8 cellular contexts compared by ENCODE assay signal in genomic region chr4:52713456-52713937, GRCh38. TPM values are rescaled to one million over a fixed set of nuclear protein-coding genes. Genes with fewer than 3 reads are reported as not detected.
A peak's percentile ranks its signal among the peaks of the same experiment; 100 is the strongest.
DNase-seq lines count a peak whose midpoint lies in the region; ATAC-seq, FAIRE-seq and TF ChIP-seq lines count a peak whose summit lies in the region.

No MANE protein-coding gene starts in this region.

- no peaks in the 10 kb centered on the region for H4K20me1 ChIP-seq in DOHH2 (ENCODE audit: control insufficient read depth, insufficient read depth, low read depth, low read length)
- peaks cover 0 to 5% of the 10 kb centered on the region in 2 experiments for H4K20me1 ChIP-seq in H1 (replicated peaks in 1 of 2; ENCODE audit: control insufficient read depth in 1 of 2, insufficient read depth in 2 of 2, low read length in 2 of 2)

- H2BK5ac ChIP-seq in H1 (ENCODE audit: low read depth, low read length) (peak overlapping the region; percentile 69; the same call in 1 of the 2 replicates), neuronal stem cell (ENCODE audit: low read length) (no peak overlapping the region)

- H3K27ac ChIP-seq in DOHH2 (ENCODE audit: low read depth, low read length), result peak overlapping the region; percentile 90
- peak overlapping the region; percentile 94; the same call in 1 of the 2 replicates for H3K27ac ChIP-seq in H1 (ENCODE audit: low read depth, low read length)
- H3K27ac ChIP-seq in neuronal stem cell (replicated peaks; ENCODE audit: low read length), result no peak overlapping the region

- WGBS in H1 (ENCODE audit: extremely low coverage in 1 of 2, insufficient coverage in 1 of 2, insufficient read length in 1 of 2, insufficient replicate concordance in 2 of 2, low coverage in 1 of 2, low lambda C conversion rate in 2 of 2, missing lambda C conversion rate in 1 of 2), 2 experiments, result 32% methylated on average over 12 of the region's 12 CpGs; no CpG with 5 or more reads in 1 of the 2 experiments
- WGBS in neuronal stem cell (ENCODE audit: extremely low coverage in 2 of 2, insufficient read length in 2 of 2, insufficient replicate concordance in 1 of 2), 2 donors, result no CpG with 5 or more reads among the region's 12 CpGs

- H3K79me1 ChIP-seq in H1 (ENCODE audit: low read depth, low read length) (peaks cover 5% of the 10 kb centered on the region; the same call in 1 of the 2 replicates), neuronal stem cell (ENCODE audit: low read depth, low read length) (peaks cover 6% of the 10 kb centered on the region)

- no peak overlapping the region for H3K14ac ChIP-seq in H1 (ENCODE audit: insufficient read length)
- no peak overlapping the region for H3K14ac ChIP-seq in neuronal stem cell (ENCODE audit: low read length)

- no peak overlapping the region for H2BK20ac ChIP-seq in H1 (ENCODE audit: low read length)

- H2BK120ac ChIP-seq in H1 (replicated peaks; ENCODE audit: low read depth, low read length), result no peak overlapping the region
- no peak overlapping the region for H2BK120ac ChIP-seq in neuronal stem cell (ENCODE audit: low read depth, low read length)

- H3K79me2 ChIP-seq in DOHH2 (ENCODE audit: control insufficient read depth, low read length) (peaks cover 37% of the 10 kb centered on the region), H1 (ENCODE audit: control insufficient read depth in 1 of 2, insufficient read depth in 2 of 2, low read length in 2 of 2) (peaks cover 4 to 29% of the 10 kb centered on the region in 2 experiments; a peak in 3 of 4 replicates)

- peaks cover 54% of the 10 kb centered on the region for H3K36me3 ChIP-seq in DOHH2 (ENCODE audit: control insufficient read depth, low read length)
- H3K36me3 ChIP-seq in NT2/D1 (ENCODE audit: insufficient read depth, insufficient read length, low read length), result peaks cover 45% of the 10 kb centered on the region
- H3K36me3 ChIP-seq in H1 (ENCODE audit: control insufficient read depth in 2 of 4, insufficient read depth in 4 of 4, low read length in 3 of 4), result peaks cover 12 to 51% (median 35%) of the 10 kb centered on the region in 4 experiments
- peaks cover 12 to 50% of the 10 kb centered on the region in 2 donors for H3K36me3 ChIP-seq in neuronal stem cell (replicated peaks in 1 of 2; ENCODE audit: control insufficient read depth in 2 of 2, insufficient read depth in 2 of 2, low read length in 2 of 2)

- no peak overlapping the region; the same call in 1 of the 2 replicates for H2AK5ac ChIP-seq in H1 (ENCODE audit: low read depth, low read length)
- H2AK5ac ChIP-seq in neuronal stem cell (ENCODE audit: low read depth, low read length), result no peak overlapping the region

- H3K4me3 ChIP-seq in DOHH2 (ENCODE audit: low read length) (peak overlapping the region; percentile 92), NT2/D1 (ENCODE audit: insufficient read length, low read depth) (peak overlapping the region; percentile 90), H1 (ENCODE audit: extremely low read depth in 1 of 4, insufficient read depth in 2 of 4, low read depth in 3 of 4, low read length in 4 of 4) (peak overlapping the region; percentile 87 to 96 (median 92)), neuronal stem cell (ENCODE audit: low read length in 2 of 2) (peak overlapping the region; percentile 42 to 86)

- POLR2A ChIA-PET in H1 (lab: Charles Lee; ENCODE audit: partially characterized antibody), result interaction anchor here (0.6 to 3.7 kb wide), 41 partner anchors 8 to 342 kb away, joined by 3 to 99 read pairs (median 5); partner anchors contain the start of genes ERVMER34-1, RASL11B and USP46

- H2BK15ac ChIP-seq in H1 (ENCODE audit: low read length), result no peak overlapping the region
- no peak overlapping the region for H2BK15ac ChIP-seq in neuronal stem cell (ENCODE audit: low read length)

- H4K8ac ChIP-seq in H1 (ENCODE audit: extremely low read depth, insufficient read depth, low read length) (no peak overlapping the region; the same call in 1 of the 2 replicates), neuronal stem cell (ENCODE audit: low read depth, low read length) (no peak overlapping the region)

- H3K56ac ChIP-seq in H1 (replicated peaks; ENCODE audit: insufficient read length, low read depth, low read length), result no peak overlapping the region

- CTCF ChIA-PET in H1 (lab: Charles Lee; ENCODE audit: partially characterized antibody), result interaction anchor here (1.1 to 2.0 kb wide), 5 partner anchors 148 to 342 kb away, joined by 3 to 7 read pairs (median 4); no protein-coding TSS in a partner anchor

- H3K23ac ChIP-seq in H1 (ENCODE audit: insufficient read length) (no peak overlapping the region), neuronal stem cell (ENCODE audit: low read depth, low read length, poor library complexity) (no peak overlapping the region)

- no peak for FAIRE-seq in H1 (lab: Jason Lieb, UNC)

- TF ChIP-seq CTCF in DOHH2 (IDR thresholded peaks at IDR 0.05; ENCODE audit: low read depth, low read length, poor library complexity, severe bottlenecking) (no peak), H1 (IDR thresholded peaks at IDR 0.05; ENCODE audit: control extremely low read depth in 1 of 3, insufficient read depth in 1 of 3, low read depth in 1 of 3, low read length in 3 of 3) (no peak)

- H3K9me3 ChIP-seq in DOHH2 (ENCODE audit: control insufficient read depth, insufficient read depth, low read length), result no peaks in the 10 kb centered on the region
- no peaks in the 10 kb centered on the region for H3K9me3 ChIP-seq in NT2/D1 (ENCODE audit: insufficient read depth, low read length)
- H3K9me3 ChIP-seq in H1 (ENCODE audit: insufficient read depth in 2 of 2, low read depth in 1 of 2, low read length in 1 of 2), result no peaks in the 10 kb centered on the region
- H3K9me3 ChIP-seq in neuronal stem cell (replicated peaks in 1 of 2; ENCODE audit: control insufficient read depth in 2 of 2, insufficient read depth in 1 of 2, low read depth in 1 of 2, low read length in 2 of 2), result peaks cover 0 to 12% of the 10 kb centered on the region in 2 donors

- H3K4me2 ChIP-seq in DOHH2 (ENCODE audit: low read length) (peak overlapping the region; percentile 95), H1 (ENCODE audit: insufficient read depth in 1 of 2, low read depth in 2 of 2, low read length in 2 of 2) (peak overlapping the region; percentile 78 to 92), neuronal stem cell (ENCODE audit: insufficient read depth, low read length, poor library complexity, severe bottlenecking) (peak overlapping the region; percentile 60)

- peak; percentile 11 to 49; a peak in 2 of 3 replicates for TF ChIP-seq POLR2A in H1 (IDR thresholded peaks at IDR 0.05; ENCODE audit: control extremely low read depth in 1 of 2, low read depth in 2 of 2, low read length in 2 of 2)

- TF ChIP-seq RAD21 in H1 (IDR thresholded peaks at IDR 0.05 in 1 of 2, conservative IDR thresholded peaks at IDR 0.05 in 1 of 2; ENCODE audit: low read depth in 2 of 2, low read length in 2 of 2), result no peak

- H2BK12ac ChIP-seq in H1 (ENCODE audit: low read depth, low read length) (no peak overlapping the region), neuronal stem cell (ENCODE audit: low read length) (no peak overlapping the region)

- DNase-seq in NT2/D1 (ENCODE audit: low read depth, low spot score) (no peak), H1 (ENCODE audit: low read depth in 1 of 2, low spot score in 2 of 2) (no peak), neuronal stem cell (ENCODE audit: low spot score) (no peak), NCI-H82 (lab: John Stamatoyannopoulos, UW) (no peak), occipital lobe (lab: John Stamatoyannopoulos, UW) (no peak)

- no peak overlapping the region for H3K18ac ChIP-seq in H1 (ENCODE audit: extremely low read depth, low read length)
- H3K18ac ChIP-seq in neuronal stem cell (ENCODE audit: low read length), result no peak overlapping the region

- no peaks in the 10 kb centered on the region for H3K9me2 ChIP-seq in DOHH2 (replicated peaks; ENCODE audit: control insufficient read depth, low read length)

- H3K9ac ChIP-seq in NT2/D1 (ENCODE audit: insufficient read length, low read depth), result peak overlapping the region; percentile 98
- peak overlapping the region; percentile 45 to 98 (median 73); a peak in 6 of 7 replicates for H3K9ac ChIP-seq in H1 (replicated peaks in 1 of 4; ENCODE audit: extremely low read depth in 1 of 4, low read depth in 3 of 4, low read length in 3 of 4)
- H3K9ac ChIP-seq in neuronal stem cell (ENCODE audit: low read depth, low read length, poor library complexity), result no peak overlapping the region

- TF ChIP-seq EP300 in H1 (IDR thresholded peaks at IDR 0.05; ENCODE audit: borderline replicate concordance in 1 of 2, low read depth in 2 of 2, low read length in 2 of 2), result no peak

- H3K27me3 ChIP-seq in DOHH2 (ENCODE audit: control insufficient read depth, low read length), result no peaks in the 10 kb centered on the region
- H3K27me3 ChIP-seq in NT2/D1 (ENCODE audit: insufficient read depth, insufficient read length), result no peaks in the 10 kb centered on the region
- H3K27me3 ChIP-seq in H1 (replicated peaks in 1 of 4; ENCODE audit: control insufficient read depth in 3 of 4, extremely low read depth in 1 of 4, insufficient read depth in 3 of 4, low read length in 3 of 4), result no peaks in the 10 kb centered on the region
- H3K27me3 ChIP-seq in neuronal stem cell (ENCODE audit: control insufficient read depth in 3 of 3, insufficient read depth in 3 of 3, low read depth in 1 of 3, low read length in 3 of 3), result peaks cover 0 to 15% (median 0%) of the 10 kb centered on the region in 3 experiments

- no peak overlapping the region for H2AFZ ChIP-seq in H1 (ENCODE audit: low read length)
- no peak overlapping the region for H2AFZ ChIP-seq in neuronal stem cell (ENCODE audit: low read length)

- peaks cover 62% of the 10 kb centered on the region for H3F3A ChIP-seq in DOHH2 (ENCODE audit: control insufficient read depth, insufficient read depth)

- no peak for ATAC-seq in GM21529 (IDR thresholded peaks at IDR 0.05; ENCODE audit: unreplicated experiment)
- ATAC-seq in GM21447 (IDR thresholded peaks at IDR 0.05; ENCODE audit: unreplicated experiment), result no peak

- H3K4me1 ChIP-seq in DOHH2 (ENCODE audit: control insufficient read depth, low read length), result peaks cover 66% of the 10 kb centered on the region
- H3K4me1 ChIP-seq in NT2/D1 (ENCODE audit: insufficient read depth, insufficient read length), result peaks cover 3% of the 10 kb centered on the region
- H3K4me1 ChIP-seq in H1 (replicated peaks in 1 of 4; ENCODE audit: control insufficient read depth in 3 of 4, insufficient read depth in 4 of 4, low read length in 3 of 4), result peaks cover 3 to 15% (median 10%) of the 10 kb centered on the region in 4 experiments; a peak in 6 of 7 replicates
- peaks cover 9 to 10% of the 10 kb centered on the region in 2 donors for H3K4me1 ChIP-seq in neuronal stem cell (ENCODE audit: control insufficient read depth in 2 of 2, insufficient read depth in 1 of 2, low read depth in 1 of 2, low read length in 2 of 2)

- peaks cover 17% of the 10 kb centered on the region for H3K23me2 ChIP-seq in H1 (ENCODE audit: low read depth, low read length)

- H4K91ac ChIP-seq in H1 (replicated peaks; ENCODE audit: insufficient read length, low read length) (no peak overlapping the region), neuronal stem cell (ENCODE audit: low read depth, low read length, poor library complexity) (no peak overlapping the region)

- no peak overlapping the region for H3K4ac ChIP-seq in H1 (replicated peaks; ENCODE audit: insufficient read length, low read depth, low read length)
- H3K4ac ChIP-seq in neuronal stem cell (ENCODE audit: low read length), result no peak overlapping the region

- no peak overlapping the region for H4K5ac ChIP-seq in H1 (ENCODE audit: insufficient read length, low read depth, low read length)

RNA-seq across cellular contexts. Expression of gene ERVMER34-1, which starts 37.7 kb away (rescaled TPM):
- 31.6 and 34.3 TPM in 2 replicates for total RNA-seq in H1 (2021; fragmentation: NEBNext Ultra II Directional; extraction: Animal tissue kit (Norgen Biotek cat#: 25700))
- polyA plus RNA-seq in H1 (2011; rRNA removed), result 8.4 and 14.2 TPM in 2 replicates
- polyA plus RNA-seq in H1 (2011; cell fraction: cytosol; rRNA removed), result 11.1 TPM
- polyA plus RNA-seq in H1 (2011; cell fraction: nucleus; rRNA removed), result 6.3 TPM
- polyA plus RNA-seq in H1 (2012, experiment 1 of 2), result 13.5 to 20.3 TPM (median 15.5 TPM) in 4 replicates
- 4.4 TPM for polyA plus RNA-seq in H1 (2012, experiment 2 of 2)
- 42.7 TPM for polyA plus RNA-seq in H1 (2013, experiment 1 of 2)
- polyA plus RNA-seq in H1 (2013, experiment 2 of 2), result 41.6 TPM
- polyA minus RNA-seq in H1 (2011; rRNA and poly(A)+ RNA removed), result 21.9 and 23.7 TPM in 2 replicates
- 9.9 TPM for polyA minus RNA-seq in H1 (2011; cell fraction: cytosol; rRNA and poly(A)+ RNA removed)
- polyA minus RNA-seq in H1 (2011; cell fraction: nucleus; rRNA and poly(A)+ RNA removed), result 15.0 TPM
- 1.3 TPM for polyA plus RNA-seq in neuronal stem cell (2013, experiment 1 of 2)
- polyA plus RNA-seq in neuronal stem cell (2013, experiment 2 of 2), result 1.6 TPM
- 1.9 TPM for total RNA-seq in occipital lobe

RNA-seq across cellular contexts. Expression of gene USP46, which starts 54.4 kb away (rescaled TPM):
- total RNA-seq in H1 (2021; fragmentation: NEBNext Ultra II Directional; extraction: Animal tissue kit (Norgen Biotek cat#: 25700)), result 53.4 and 62.4 TPM in 2 replicates
- 6.3 and 10.6 TPM in 2 replicates for polyA plus RNA-seq in H1 (2011; rRNA removed)
- 11.6 TPM for polyA plus RNA-seq in H1 (2011; cell fraction: cytosol; rRNA removed)
- 12.2 TPM for polyA plus RNA-seq in H1 (2011; cell fraction: nucleus; rRNA removed)
- polyA plus RNA-seq in H1 (2012, experiment 1 of 2), result 17.4 to 32.6 TPM (median 22.0 TPM) in 4 replicates
- 2.5 TPM for polyA plus RNA-seq in H1 (2012, experiment 2 of 2)
- polyA plus RNA-seq in H1 (2013, experiment 1 of 2), result 32.9 TPM
- 32.3 TPM for polyA plus RNA-seq in H1 (2013, experiment 2 of 2)
- 75.7 and 77.0 TPM in 2 replicates for polyA minus RNA-seq in H1 (2011; rRNA and poly(A)+ RNA removed)
- 23.9 TPM for polyA minus RNA-seq in H1 (2011; cell fraction: cytosol; rRNA and poly(A)+ RNA removed)
- 50.0 TPM for polyA minus RNA-seq in H1 (2011; cell fraction: nucleus; rRNA and poly(A)+ RNA removed)
- 33.6 TPM for polyA plus RNA-seq in neuronal stem cell (2013, experiment 1 of 2)
- polyA plus RNA-seq in neuronal stem cell (2013, experiment 2 of 2), result 35.2 TPM
- total RNA-seq in occipital lobe, result 86.7 TPM

Comparison
In these comparisons a context has a peak if more than half of its experiments do, and no peak if none do; other contexts are left out.
1. RNA of gene ERVMER34-1, which starts 37.7 kb away (total RNA-seq): 31.6 to 34.3 TPM in H1; 1.9 TPM in occipital lobe (single experiment); every median in the first group is over 10 times any median in the second.
2. Peak in every context shown above with its lines, with median percentiles within 50 percentile points of each other: H3K4me2 ChIP-seq and H3K4me3 ChIP-seq.